Comparison of ENCODE assay signal across 8 cellular contexts in the genomic region with DNA sequence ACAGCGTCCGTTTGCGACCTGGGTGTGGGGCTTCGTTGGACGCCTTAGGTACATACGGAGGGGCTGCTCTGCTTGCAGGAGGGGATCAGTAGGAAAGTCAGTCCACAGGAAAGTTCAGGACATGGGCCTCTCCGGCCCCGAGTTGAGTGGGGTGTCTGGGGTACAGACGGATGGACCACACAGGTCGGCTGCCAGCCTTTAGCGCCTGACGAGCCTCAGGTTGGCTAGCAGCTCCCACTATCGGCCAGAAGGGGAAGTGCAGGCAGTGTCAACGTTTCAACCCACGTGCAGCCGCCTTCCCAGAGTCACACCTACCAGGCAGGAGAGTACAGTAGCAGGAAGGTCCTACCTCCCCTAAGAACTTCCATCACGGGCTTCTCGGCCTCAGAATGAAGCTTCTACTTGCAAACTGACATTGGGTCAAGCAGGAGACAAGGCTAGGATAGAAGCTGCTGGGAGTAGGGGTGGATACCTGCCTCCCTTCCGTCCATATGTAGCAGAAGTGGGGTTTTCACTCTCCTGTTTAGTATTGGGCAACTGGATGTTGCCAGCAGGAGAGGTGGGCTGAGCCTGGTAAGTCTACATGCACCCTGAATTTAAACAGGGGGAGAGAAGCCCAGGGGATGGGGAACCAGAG. TPM values are rescaled to one million over a fixed set of nuclear protein-coding genes. Genes with fewer than 3 reads are reported as not detected.
DNase-seq lines count a peak whose midpoint lies in the region; ATAC-seq and TF ChIP-seq lines count a peak whose summit lies in the region.

No MANE protein-coding gene starts in this region.

- H3K4me3 Mint-ChIP-seq in activated naive CD8-positive, alpha-beta T cell: no peak overlapping the region

- peaks cover 7% of the 10 kb centered on the region for H3K4me1 Mint-ChIP-seq in activated naive CD8-positive, alpha-beta T cell (ENCODE audit: low read depth)

- H3K27me3 ChIP-seq in right cardiac atrium (ENCODE audit: control insufficient read depth, insufficient read depth): no peaks in the 10 kb centered on the region

- no peaks in the 10 kb centered on the region for H3K36me3 Mint-ChIP-seq in activated naive CD8-positive, alpha-beta T cell

- no peaks in the 10 kb centered on the region for H3K9me3 ChIP-seq in right cardiac atrium (ENCODE audit: control insufficient read depth, low read length)

- peaks cover 10% of the 10 kb centered on the region for H3K27me3 Mint-ChIP-seq in activated naive CD8-positive, alpha-beta T cell

- peak overlapping the region; percentile 16 for H3K27ac Mint-ChIP-seq in activated naive CD8-positive, alpha-beta T cell

- H3K27ac ChIP-seq in right cardiac atrium (ENCODE audit: low read length): no peak overlapping the region

- H3K4me1 ChIP-seq in right cardiac atrium (ENCODE audit: control insufficient read depth, insufficient read depth, low read length): peaks cover 3% of the 10 kb centered on the region

- TF ChIP-seq CTCF in GM20000 (IDR thresholded peaks at IDR 0.05; ENCODE audit: extremely low read depth, missing control alignments): peak; percentile 99

- DNase-seq in CMK (ENCODE audit: low read depth): peak; percentile 26
- peak; percentile 85 for DNase-seq in GM20000 (ENCODE audit: low spot score)
- peak; percentile 65 for DNase-seq in Jurkat, Clone E6-1 (ENCODE audit: low read depth, low spot score)
- peak; percentile 65 to 84 (median 83) for DNase-seq in right cardiac atrium
- DNase-seq in sciatic nerve (ENCODE audit: low spot score): peak; percentile 80

- WGBS in right cardiac atrium: 12% methylated on average over 19 of the region's 19 CpGs

- ATAC-seq in SK-N-SH treated with all-trans-retinoic acid at 6 μM for 48 hours: peak; percentile 78
- ATAC-seq in right cardiac atrium: peak; percentile 52 to 53
- peak; percentile 75 for ATAC-seq in sciatic nerve
- no peak for ATAC-seq in HG03520 (IDR thresholded peaks at IDR 0.05; ENCODE audit: unreplicated experiment)

- H3K9me3 Mint-ChIP-seq in activated naive CD8-positive, alpha-beta T cell (ENCODE audit: low read depth): no peaks in the 10 kb centered on the region

- peak overlapping the region; percentile 27 for H3K4me3 ChIP-seq in Jurkat, Clone E6-1 (ENCODE audit: low read length)
- H3K4me3 ChIP-seq in right cardiac atrium (ENCODE audit: low read length): no peak overlapping the region

- intact Hi-C loops in right cardiac atrium (cut with DNase I) (loop anchor here in 2 of 4 donors (5.0 to 10.0 kb wide), 2 partner anchors 154 to 156 kb away; a partner anchor contains a TSS), sciatic nerve (cut with DNase I) (no loop called here)

TF ChIP-seq in SK-N-SH treated with all-trans-retinoic acid at 6 μM for 48 hours, 23 proteins besides CTCF, POLR2A, EP300 and RAD21 (continues in another document):
- TF ChIP-seq ISL1 (CRISPR knock-in tag; IDR thresholded peaks at IDR 0.05) (no peak), TCF4 (CRISPR knock-in tag; IDR thresholded peaks at IDR 0.05; ENCODE audit: borderline replicate concordance) (no peak), PPARA (CRISPR knock-in tag; IDR thresholded peaks at IDR 0.05; ENCODE audit: borderline replicate concordance) (no peak), OSR1 (CRISPR knock-in tag; IDR thresholded peaks at IDR 0.05) (no peak), TOX (CRISPR knock-in tag; IDR thresholded peaks at IDR 0.05; ENCODE audit: borderline replicate concordance) (no peak), ZNF70 (CRISPR knock-in tag; IDR thresholded peaks at IDR 0.05) (no peak), BACH2 (CRISPR knock-in tag; IDR thresholded peaks at IDR 0.05; ENCODE audit: borderline replicate concordance) (no peak), ZNF565 (CRISPR knock-in tag; conservative IDR thresholded peaks at IDR 0.05; ENCODE audit: low read depth) (no peak), CSDC2 (CRISPR knock-in tag; IDR thresholded peaks at IDR 0.05) (no peak), GLIS3 (CRISPR knock-in tag; IDR thresholded peaks at IDR 0.05) (no peak), ZC3H10 (CRISPR knock-in tag; IDR thresholded peaks at IDR 0.05) (no peak), RARB (CRISPR knock-in tag; IDR thresholded peaks at IDR 0.05) (no peak), ESRRG (CRISPR knock-in tag; IDR thresholded peaks at IDR 0.05) (no peak), ZFP30 (CRISPR knock-in tag; IDR thresholded peaks at IDR 0.05) (no peak)
- TF ChIP-seq, protein P1, sequence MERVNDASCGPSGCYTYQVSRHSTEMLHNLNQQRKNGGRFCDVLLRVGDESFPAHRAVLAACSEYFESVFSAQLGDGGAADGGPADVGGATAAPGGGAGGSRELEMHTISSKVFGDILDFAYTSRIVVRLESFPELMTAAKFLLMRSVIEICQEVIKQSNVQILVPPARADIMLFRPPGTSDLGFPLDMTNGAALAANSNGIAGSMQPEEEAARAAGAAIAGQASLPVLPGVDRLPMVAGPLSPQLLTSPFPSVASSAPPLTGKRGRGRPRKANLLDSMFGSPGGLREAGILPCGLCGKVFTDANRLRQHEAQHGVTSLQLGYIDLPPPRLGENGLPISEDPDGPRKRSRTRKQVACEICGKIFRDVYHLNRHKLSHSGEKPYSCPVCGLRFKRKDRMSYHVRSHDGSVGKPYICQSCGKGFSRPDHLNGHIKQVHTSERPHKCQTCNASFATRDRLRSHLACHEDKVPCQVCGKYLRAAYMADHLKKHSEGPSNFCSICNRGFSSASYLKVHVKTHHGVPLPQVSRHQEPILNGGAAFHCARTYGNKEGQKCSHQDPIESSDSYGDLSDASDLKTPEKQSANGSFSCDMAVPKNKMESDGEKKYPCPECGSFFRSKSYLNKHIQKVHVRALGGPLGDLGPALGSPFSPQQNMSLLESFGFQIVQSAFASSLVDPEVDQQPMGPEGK (CRISPR knock-in tag; IDR thresholded peaks at IDR 0.05; ENCODE audit: borderline replicate concordance): no peak
- TF ChIP-seq, protein P2, sequence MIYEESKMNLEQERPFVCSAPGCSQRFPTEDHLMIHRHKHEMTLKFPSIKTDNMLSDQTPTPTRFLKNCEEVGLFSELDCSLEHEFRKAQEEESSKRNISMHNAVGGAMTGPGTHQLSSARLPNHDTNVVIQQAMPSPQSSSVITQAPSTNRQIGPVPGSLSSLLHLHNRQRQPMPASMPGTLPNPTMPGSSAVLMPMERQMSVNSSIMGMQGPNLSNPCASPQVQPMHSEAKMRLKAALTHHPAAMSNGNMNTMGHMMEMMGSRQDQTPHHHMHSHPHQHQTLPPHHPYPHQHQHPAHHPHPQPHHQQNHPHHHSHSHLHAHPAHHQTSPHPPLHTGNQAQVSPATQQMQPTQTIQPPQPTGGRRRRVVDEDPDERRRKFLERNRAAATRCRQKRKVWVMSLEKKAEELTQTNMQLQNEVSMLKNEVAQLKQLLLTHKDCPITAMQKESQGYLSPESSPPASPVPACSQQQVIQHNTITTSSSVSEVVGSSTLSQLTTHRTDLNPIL (CRISPR knock-in tag; IDR thresholded peaks at IDR 0.05; ENCODE audit: low read depth): no peak
- TF ChIP-seq, protein P3, sequence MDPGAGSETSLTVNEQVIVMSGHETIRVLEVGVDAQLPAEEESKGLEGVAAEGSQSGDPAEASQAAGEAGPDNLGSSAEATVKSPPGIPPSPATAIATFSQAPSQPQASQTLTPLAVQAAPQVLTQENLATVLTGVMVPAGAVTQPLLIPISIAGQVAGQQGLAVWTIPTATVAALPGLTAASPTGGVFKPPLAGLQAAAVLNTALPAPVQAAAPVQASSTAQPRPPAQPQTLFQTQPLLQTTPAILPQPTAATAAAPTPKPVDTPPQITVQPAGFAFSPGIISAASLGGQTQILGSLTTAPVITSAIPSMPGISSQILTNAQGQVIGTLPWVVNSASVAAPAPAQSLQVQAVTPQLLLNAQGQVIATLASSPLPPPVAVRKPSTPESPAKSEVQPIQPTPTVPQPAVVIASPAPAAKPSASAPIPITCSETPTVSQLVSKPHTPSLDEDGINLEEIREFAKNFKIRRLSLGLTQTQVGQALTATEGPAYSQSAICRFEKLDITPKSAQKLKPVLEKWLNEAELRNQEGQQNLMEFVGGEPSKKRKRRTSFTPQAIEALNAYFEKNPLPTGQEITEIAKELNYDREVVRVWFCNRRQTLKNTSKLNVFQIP (CRISPR knock-in tag; IDR thresholded peaks at IDR 0.05; ENCODE audit: borderline replicate concordance, low read depth): no peak
- TF ChIP-seq, protein P4, sequence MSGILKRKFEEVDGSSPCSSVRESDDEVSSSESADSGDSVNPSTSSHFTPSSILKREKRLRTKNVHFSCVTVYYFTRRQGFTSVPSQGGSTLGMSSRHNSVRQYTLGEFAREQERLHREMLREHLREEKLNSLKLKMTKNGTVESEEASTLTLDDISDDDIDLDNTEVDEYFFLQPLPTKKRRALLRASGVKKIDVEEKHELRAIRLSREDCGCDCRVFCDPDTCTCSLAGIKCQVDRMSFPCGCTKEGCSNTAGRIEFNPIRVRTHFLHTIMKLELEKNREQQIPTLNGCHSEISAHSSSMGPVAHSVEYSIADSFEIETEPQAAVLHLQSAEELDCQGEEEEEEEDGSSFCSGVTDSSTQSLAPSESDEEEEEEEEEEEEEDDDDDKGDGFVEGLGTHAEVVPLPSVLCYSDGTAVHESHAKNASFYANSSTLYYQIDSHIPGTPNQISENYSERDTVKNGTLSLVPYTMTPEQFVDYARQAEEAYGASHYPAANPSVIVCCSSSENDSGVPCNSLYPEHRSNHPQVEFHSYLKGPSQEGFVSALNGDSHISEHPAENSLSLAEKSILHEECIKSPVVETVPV (CRISPR knock-in tag; IDR thresholded peaks at IDR 0.05): no peak

RNA-seq across cellular contexts. Expression of a gene that starts 1.8 kb away (rescaled TPM):
- polyA plus RNA-seq in Jurkat, Clone E6-1 (2012; ENCODE audit: insufficient read depth, insufficient read length): 3.5 TPM
- total RNA-seq in right cardiac atrium: 100 to 1,000 TPM; 131 to 202 (median 142) TPM
- polyA plus RNA-seq in right cardiac atrium: 69.0 TPM
- 2.7 TPM for total RNA-seq in sciatic nerve

Comparison
In these comparisons a context has a peak if more than half of its experiments do, and no peak if none do; other contexts are left out.
1. DNase-seq: peak in every context shown above with its lines; median percentile 85 in GM20000; 83 in right cardiac atrium; 80 in sciatic nerve; 65 in Jurkat, Clone E6-1; 26 in CMK.
2. RNA of a gene that starts 1.8 kb away (total RNA-seq): 131 to 202 TPM in right cardiac atrium; 2.7 TPM in sciatic nerve (single experiment); every median in the first group is over 10 times any median in the second.